29 cellular contexts compared by ENCODE assay signal in genomic region chr3:65028024-65028423, GRCh38.
"Had no signal": no experiment of that assay in that cellular context is flagged by ENCODE, and none has a peak within 500 bp of the region (broad histone marks: within the 10 kb centered on the region; RNA-seq: fewer than 3 reads in every experiment).

No MANE protein-coding gene starts in this region.

- H3K27ac Mint-ChIP-seq: effector memory CD8-positive, alpha-beta T cell; memory B cell; mesothelial cell of epicardium; naive B cell; natural killer cell treated with Interleukin-12 subunit alpha and Interleukin-12 subunit beta and Interleukin-15 and Interleukin-18, amount 100 ng/mL, for 72 hours; stimulated activated naive CD8-positive, alpha-beta T cell treated with anti-CD3 and anti-CD28 coated beads, Interleukin-15, amount 100 ng/mL, for 72 hours; type B pancreatic cell had no signal

- FAIRE-seq: endometrium, kidney, small intestine had no signal

- H3K9me3 ChIP-seq: esophagus squamous epithelium, mucosa of descending colon, right lobe of liver, suprapubic skin had no signal

- H3K9me3 Mint-ChIP-seq: neural progenitor cell had no signal

- H3K36me3 Mint-ChIP-seq: memory B cell, mesothelial cell of epicardium, naive B cell, neural progenitor cell had no signal

- H3K9ac ChIP-seq: neural progenitor cell, parathyroid adenoma had no signal

- H3K4me2 ChIP-seq: neural progenitor cell had no signal

- H2AFZ ChIP-seq: neural progenitor cell, parathyroid adenoma had no signal

- H3K27me3 Mint-ChIP-seq: effector memory CD8-positive, alpha-beta T cell; memory B cell; naive B cell; natural killer cell treated with Interleukin-12 subunit alpha and Interleukin-12 subunit beta and Interleukin-15 and Interleukin-18, amount 100 ng/mL, for 72 hours; progenitor cell of endocrine pancreas; stimulated activated naive CD8-positive, alpha-beta T cell treated with anti-CD3 and anti-CD28 coated beads, Interleukin-15, amount 100 ng/mL, for 72 hours had no signal

- ATAC-seq: effector memory CD8-positive, alpha-beta T cell; heart right ventricle; left lobe of liver; mucosa of descending colon; natural killer cell treated with Interleukin-12 subunit alpha and Interleukin-12 subunit beta and Interleukin-15 and Interleukin-18, amount 100 ng/mL, for 72 hours; right lobe of liver; stimulated activated naive CD8-positive, alpha-beta T cell treated with anti-CD3 and anti-CD28 coated beads, Interleukin-15, amount 100 ng/mL, for 72 hours had no signal

- H3K4me3 ChIP-seq: esophagus squamous epithelium, heart right ventricle, lung, mucosa of descending colon, neural progenitor cell, right lobe of liver, suprapubic skin had no signal

- H3K27ac ChIP-seq: esophagus squamous epithelium, heart right ventricle, neural progenitor cell, parathyroid adenoma, right lobe of liver, suprapubic skin had no signal

- H3K36me3 ChIP-seq: esophagus squamous epithelium, heart right ventricle, neural progenitor cell, right lobe of liver, suprapubic skin had no signal

- H3K27me3 ChIP-seq: esophagus squamous epithelium, heart right ventricle, neural progenitor cell, right lobe of liver, suprapubic skin had no signal

- H3K4me3 Mint-ChIP-seq: effector memory CD8-positive, alpha-beta T cell; memory B cell; mesothelial cell of epicardium; naive B cell; natural killer cell treated with Interleukin-12 subunit alpha and Interleukin-12 subunit beta and Interleukin-15 and Interleukin-18, amount 100 ng/mL, for 72 hours; neural progenitor cell; stimulated activated naive CD8-positive, alpha-beta T cell treated with anti-CD3 and anti-CD28 coated beads, Interleukin-15, amount 100 ng/mL, for 72 hours; type B pancreatic cell had no signal

- H3K4me1 ChIP-seq: esophagus squamous epithelium, heart right ventricle, parathyroid adenoma, right lobe of liver, suprapubic skin had no signal

- H3K4me1 Mint-ChIP-seq: memory B cell; naive B cell; stimulated activated naive CD8-positive, alpha-beta T cell treated with anti-CD3 and anti-CD28 coated beads, Interleukin-15, amount 100 ng/mL, for 72 hours had no signal

- H3K79me2 ChIP-seq: parathyroid adenoma had no signal

- DNase-seq: cortex of kidney; effector memory CD8-positive, alpha-beta T cell; erythroblast; esophagus squamous epithelium; foreskin melanocyte; glutamatergic neuron; heart right ventricle; hippocampal formation; kidney; mucosa of descending colon; naive B cell; right lobe of liver; small intestine; stimulated activated CD4-positive, alpha-beta T cell treated with anti-CD3 and anti-CD28 coated beads, Interleukin-15, amount 100 ng/mL, for 24 hours; stimulated activated CD4-positive, alpha-beta T cell treated with anti-CD3 and anti-CD28 coated beads, Interleukin-2, amount 100 ng/mL, for 48 hours; stimulated activated CD8-positive, alpha-beta memory T cell treated with anti-CD3 and anti-CD28 coated beads, Interleukin-4, amount 100 ng/mL, for 48 hours; stimulated activated naive CD4-positive, alpha-beta T cell; stimulated activated naive CD8-positive, alpha-beta T cell treated with anti-CD3 and anti-CD28 coated beads, Interleukin-15, amount 100 ng/mL, for 72 hours had no signal
